8 cellular contexts compared by ENCODE assay signal in the genomic region with DNA sequence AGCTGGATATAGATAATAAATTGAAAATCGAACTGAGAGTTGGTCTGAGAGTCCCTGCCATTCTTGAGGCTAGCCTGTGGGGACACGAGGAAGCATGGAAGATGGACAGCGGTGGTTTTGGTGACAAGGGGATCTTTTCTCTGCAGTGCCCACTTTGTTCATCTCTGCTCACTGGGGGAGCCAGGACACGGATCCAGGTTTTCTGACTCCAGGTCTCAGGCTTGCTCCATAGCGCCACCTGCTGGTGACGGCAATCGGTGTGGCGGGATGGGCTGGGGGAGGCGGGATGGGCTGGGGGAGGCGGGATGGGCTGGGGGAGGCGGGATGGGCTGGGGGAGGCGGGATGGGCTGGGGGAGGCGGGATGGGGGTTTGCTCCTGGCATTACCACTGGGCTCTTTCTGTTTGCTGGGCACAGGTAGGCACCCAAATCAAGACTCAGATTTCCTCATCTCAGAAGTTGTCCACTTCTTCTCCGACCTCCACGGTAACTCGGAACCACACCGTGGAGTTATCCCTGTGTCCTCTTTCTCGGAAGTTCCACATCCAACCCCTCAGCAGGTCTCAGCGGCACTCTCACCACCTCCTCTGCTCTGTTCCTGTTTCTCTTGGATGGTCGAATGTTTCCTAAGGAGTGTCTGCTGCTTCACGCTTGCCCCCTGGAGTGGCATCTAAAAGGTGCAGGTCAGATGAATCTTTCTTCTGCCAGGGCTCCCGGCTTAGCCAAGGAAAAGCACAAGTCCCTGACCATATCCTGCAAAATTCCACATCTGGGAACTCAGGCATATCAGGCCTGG.
DNase-seq lines count a peak whose midpoint lies in the region; ATAC-seq and TF ChIP-seq lines count a peak whose summit lies in the region.

No MANE protein-coding gene starts in this region.

- H3K79me1 ChIP-seq in H9 (ENCODE audit: insufficient read depth, low read depth, low read length, poor library complexity, severe bottlenecking), result no peaks in the 10 kb centered on the region

- no peaks in the 10 kb centered on the region for H3K79me2 ChIP-seq in H9 (ENCODE audit: insufficient read depth, low read length)

- no peak overlapping the region for H4K91ac ChIP-seq in H9 (ENCODE audit: insufficient read length, low read depth, low read length)

- WGBS in H9 (ENCODE audit: extremely low coverage, insufficient read length, low lambda C conversion rate), result no CpG with 5 or more reads among the region's 22 CpGs
- 61% methylated on average over 22 of the region's 22 CpGs for WGBS in liver

- CTCF ChIA-PET in BJ (lab: Yijun Ruan, JAX), result no interaction called here

- no peak overlapping the region for H2BK20ac ChIP-seq in H9 (ENCODE audit: low read depth, low read length, poor library complexity, severe bottlenecking)

- H3K9me3 ChIP-seq in H9 (ENCODE audit: control insufficient read depth, low read depth, low read length) (no peaks in the 10 kb centered on the region), liver (ENCODE audit: control insufficient read depth in 4 of 4, low read length in 3 of 4) (no peaks in the 10 kb centered on the region)

- no peak overlapping the region for H3T11ph ChIP-seq in H9 (ENCODE audit: low read length)

- no peak for ATAC-seq in GM21367 (IDR thresholded peaks at IDR 0.05; ENCODE audit: unreplicated experiment)
- ATAC-seq in HG03025 (IDR thresholded peaks at IDR 0.05; ENCODE audit: low FRiP score, unreplicated experiment), result no peak

- DNase-seq in BJ (ENCODE audit: low read depth) (no peak), H9 (peak; percentile 65), CD1c-positive myeloid dendritic cell (ENCODE audit: extremely low spot score) (no peak), NCI-H1694 (lab: John Stamatoyannopoulos, UW) (no peak)
- peak; percentile 53 to 56 for DNase-seq in activated CD4-positive, alpha-beta T cell treated with anti-CD3 and anti-CD28 coated beads, Interleukin-2, amount 50 U/mL, for 48 hours

- H3K14ac ChIP-seq in H9 (ENCODE audit: insufficient read depth, low read length), result no peak overlapping the region

- H2AK5ac ChIP-seq in H9 (ENCODE audit: insufficient read length, low read length), result no peak overlapping the region

- H3K4me3 ChIP-seq in BJ (ENCODE audit: low read depth, low read length) (no peak overlapping the region), liver (ENCODE audit: low read depth in 1 of 3, low read length in 3 of 3) (no peak overlapping the region)

- H3K4ac ChIP-seq in H9 (ENCODE audit: low read depth, low read length), result no peak overlapping the region

- H2AFZ ChIP-seq in H9 (ENCODE audit: low read length), result peak overlapping the region; percentile 32

- TF ChIP-seq RAD21 in liver (IDR thresholded peaks at IDR 0.05), result peak; percentile 20 to 71

- H3K4me1 Mint-ChIP-seq in H9, result peaks cover 16 to 18% of the 10 kb centered on the region in 2 experiments

- H4K5ac ChIP-seq in H9 (ENCODE audit: insufficient read length, low read depth, low read length), result no peak overlapping the region

- no peaks in the 10 kb centered on the region for H3K36me3 ChIP-seq in BJ (ENCODE audit: control insufficient read depth, insufficient read depth, low read length)
- H3K36me3 ChIP-seq in liver (ENCODE audit: control insufficient read depth in 4 of 4, insufficient read depth in 3 of 4, low read depth in 1 of 4, low read length in 3 of 4), result no peaks in the 10 kb centered on the region

- TF ChIP-seq CTCF in BJ (IDR thresholded peaks at IDR 0.05; ENCODE audit: insufficient read depth, low read depth, low read length) (0 out of 2 replicates have a peak, but pooled peaks have one; percentile 7), H9 (conservative IDR thresholded peaks at IDR 0.05) (peak; percentile 62), liver (IDR thresholded peaks at IDR 0.05; ENCODE audit: low read depth, low read length, missing input control) (no peak)

- no peak overlapping the region for H3K23ac ChIP-seq in H9 (ENCODE audit: insufficient read length, low read depth, low read length)

- no peak overlapping the region for H3K56ac ChIP-seq in H9 (ENCODE audit: insufficient read length, low read depth, low read length)

- no peak overlapping the region for H3K27ac Mint-ChIP-seq in H9

- no peaks in the 10 kb centered on the region for H3K23me2 ChIP-seq in H9 (ENCODE audit: insufficient read length, low read depth, low read length, poor library complexity, severe bottlenecking)

- POLR2A ChIA-PET in BJ (lab: Charles Lee), result no interaction called here

- H3K36me3 Mint-ChIP-seq in H9 (ENCODE audit: insufficient read depth in 1 of 3, low read depth in 3 of 3), result no peaks in the 10 kb centered on the region

- H3K9ac ChIP-seq in H9 (ENCODE audit: extremely low read depth, insufficient read length, low read length), result no peak overlapping the region
- H3K9ac ChIP-seq in liver (ENCODE audit: low read depth in 1 of 2, low read length in 2 of 2), result no peak overlapping the region

- H2BK5ac ChIP-seq in H9 (ENCODE audit: insufficient read length, low read length), result no peak overlapping the region

- no peak overlapping the region for H2BK12ac ChIP-seq in H9 (ENCODE audit: insufficient read length, low read depth, low read length)

- H2BK15ac ChIP-seq in H9 (ENCODE audit: low read depth, low read length), result no peak overlapping the region

- no peak overlapping the region for H2BK120ac ChIP-seq in H9 (ENCODE audit: low read depth, low read length, poor library complexity, severe bottlenecking)

- H3K4me1 ChIP-seq in H9 (ENCODE audit: insufficient read depth, low read length) (peaks cover 3% of the 10 kb centered on the region; the same call in 1 of the 2 replicates), liver (ENCODE audit: control insufficient read depth in 4 of 4, insufficient read depth in 4 of 4, low read length in 3 of 4) (peaks cover 4 to 14% (median 5%) of the 10 kb centered on the region in 4 donors)

- peaks cover 10% of the 10 kb centered on the region for H3K27me3 Mint-ChIP-seq in H9 (ENCODE audit: low read depth)

- H3K18ac ChIP-seq in H9 (ENCODE audit: insufficient read length, low read depth, low read length), result no peak overlapping the region

- H3K9me3 Mint-ChIP-seq in H9, result peaks cover 0 to 2% of the 10 kb centered on the region in 2 experiments; a peak in 2 of 5 replicates

- H4K8ac ChIP-seq in H9 (replicated peaks; ENCODE audit: insufficient read length, low read depth, low read length), result no peak overlapping the region

- H3K4me2 ChIP-seq in H9 (ENCODE audit: insufficient read depth, insufficient read length, low read length), result peak overlapping the region; percentile 32

- H3K4me3 Mint-ChIP-seq in H9, result peak overlapping the region; percentile 18 to 35; a peak in 1 of 5 replicates

- H4K20me1 ChIP-seq in H9 (ENCODE audit: control insufficient read depth, insufficient read depth, insufficient read length), result no peaks in the 10 kb centered on the region

- no peaks in the 10 kb centered on the region for H3K27me3 ChIP-seq in BJ (ENCODE audit: control insufficient read depth, insufficient read depth, low read length)
- no peaks in the 10 kb centered on the region for H3K27me3 ChIP-seq in H9 (ENCODE audit: insufficient read depth, low read length)
- no peaks in the 10 kb centered on the region for H3K27me3 ChIP-seq in liver (ENCODE audit: control insufficient read depth in 4 of 4, insufficient read depth in 4 of 4, low read length in 3 of 4)

- H3K27ac ChIP-seq in H9 (ENCODE audit: insufficient read length, low read depth, low read length) (no peak overlapping the region), liver (ENCODE audit: low read depth in 1 of 2, low read length in 2 of 2) (no peak overlapping the region)

TF ChIP-seq in liver, 16 proteins besides CTCF, POLR2A, EP300 and RAD21 (continues in another document):
- TF ChIP-seq, protein P1, sequence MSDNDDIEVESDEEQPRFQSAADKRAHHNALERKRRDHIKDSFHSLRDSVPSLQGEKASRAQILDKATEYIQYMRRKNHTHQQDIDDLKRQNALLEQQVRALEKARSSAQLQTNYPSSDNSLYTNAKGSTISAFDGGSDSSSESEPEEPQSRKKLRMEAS (IDR thresholded peaks at IDR 0.05), result no peak
- TF ChIP-seq EGR1 (IDR thresholded peaks at IDR 0.05; ENCODE audit: low read depth in 2 of 2), result no peak
- no peak for TF ChIP-seq FOXA1 (IDR thresholded peaks at IDR 0.05)
- TF ChIP-seq HNF4A (conservative IDR thresholded peaks at IDR 0.05), result no peak
- no peak for TF ChIP-seq HNF4G (IDR thresholded peaks at IDR 0.05)
- TF ChIP-seq ZBTB33 (IDR thresholded peaks at IDR 0.05), result no peak
- no peak for TF ChIP-seq JUND (IDR thresholded peaks at IDR 0.05)
- TF ChIP-seq GABPA (IDR thresholded peaks at IDR 0.05 in 1 of 2, conservative IDR thresholded peaks at IDR 0.05 in 1 of 2), result no peak
- TF ChIP-seq, protein P2, sequence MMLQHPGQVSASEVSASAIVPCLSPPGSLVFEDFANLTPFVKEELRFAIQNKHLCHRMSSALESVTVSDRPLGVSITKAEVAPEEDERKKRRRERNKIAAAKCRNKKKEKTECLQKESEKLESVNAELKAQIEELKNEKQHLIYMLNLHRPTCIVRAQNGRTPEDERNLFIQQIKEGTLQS (IDR thresholded peaks at IDR 0.05), result no peak
- no peak for TF ChIP-seq FOXA2 (IDR thresholded peaks at IDR 0.05)
- no peak for TF ChIP-seq YY1 (IDR thresholded peaks at IDR 0.05)
- no peak for TF ChIP-seq SP1 (IDR thresholded peaks at IDR 0.05)
- TF ChIP-seq RXRA (IDR thresholded peaks at IDR 0.05), result no peak
- no peak for TF ChIP-seq NR2F2 (IDR thresholded peaks at IDR 0.05)

Comparison
In these comparisons a context has a peak if more than half of its experiments do, and no peak if none do; other contexts are left out.
1. DNase-seq: peak in H9 (single experiment) and activated CD4-positive, alpha-beta T cell treated with anti-CD3 and anti-CD28 coated beads, Interleukin-2, amount 50 U/mL, for 48 hours (2 of 2); none in BJ (single experiment), CD1c-positive myeloid dendritic cell (single experiment) and NCI-H1694 (single experiment).